17 cellular contexts compared by ENCODE assay signal in the genomic region with DNA sequence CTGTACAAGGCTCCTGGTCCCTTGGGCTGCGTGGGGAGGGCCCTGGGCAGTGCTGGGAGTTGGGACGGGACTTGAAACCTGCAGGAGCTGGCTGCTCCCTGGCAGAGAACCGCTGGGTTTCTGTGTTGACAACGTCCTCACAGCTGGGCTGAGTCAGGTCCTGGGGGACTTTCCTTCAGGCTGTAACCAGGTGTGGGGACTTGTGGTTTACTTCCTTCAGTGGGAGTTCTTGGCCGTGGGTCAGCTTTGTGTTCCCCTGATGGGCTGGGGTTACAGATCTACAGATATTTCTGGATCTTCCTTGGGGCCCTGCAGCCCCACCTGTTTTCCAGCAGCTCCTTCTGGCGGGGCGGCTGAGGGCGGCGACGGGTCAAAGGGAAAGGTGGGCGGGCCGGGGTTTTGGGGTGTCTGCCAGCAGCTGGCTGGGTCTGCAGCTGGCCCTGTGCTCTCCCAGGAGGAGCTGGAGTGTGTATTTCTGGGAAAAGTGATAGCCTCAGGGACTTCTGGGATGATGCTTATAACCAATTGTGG. TPM values are rescaled to one million over a fixed set of nuclear protein-coding genes. Genes with fewer than 3 reads are reported as not detected.
DNase-seq lines count a peak whose midpoint lies in the region; ATAC-seq and TF ChIP-seq lines count a peak whose summit lies in the region.
"Had no signal": no experiment of that assay in that cellular context is flagged by ENCODE, and none has a peak within 500 bp of the region (broad histone marks: within the 10 kb centered on the region; RNA-seq: fewer than 3 reads in every experiment).

No MANE protein-coding gene starts in this region.

- no peak overlapping the region for H3K4me3 Mint-ChIP-seq in activated B cell treated with CpG ODN at 0.5 μM for 24 hours
- H3K4me3 Mint-ChIP-seq in type B pancreatic cell, result no peak overlapping the region
- H3K4me3 Mint-ChIP-seq: stimulated activated naive CD8-positive, alpha-beta T cell treated with anti-CD3 and anti-CD28 coated beads, Interleukin-15, Interleukin-2, amounts not matched to agents 100 ng/mL and 50 ng/mL, for 24 hours; T-helper 1 cell treated with Interleukin-12 subunit alpha and Interleukin-12 subunit beta and Interleukin-4 antibody, amounts not matched to agents 30 μg/mL and 1 μg/mL, for 36 hours had no signal

- TF ChIP-seq CTCF in right atrium auricular region (IDR thresholded peaks at IDR 0.05) (no peak), activated B cell treated with CpG ODN at 0.5 μM for 24 hours (IDR thresholded peaks at IDR 0.05) (no peak), type B pancreatic cell (conservative IDR thresholded peaks at IDR 0.05) (no peak)

- no peaks in the 10 kb centered on the region for H3K9me3 Mint-ChIP-seq in activated B cell treated with CpG ODN at 0.5 μM for 24 hours
- peaks cover 5% of the 10 kb centered on the region for H3K9me3 Mint-ChIP-seq in type B pancreatic cell
- H3K9me3 Mint-ChIP-seq: stimulated activated naive CD8-positive, alpha-beta T cell treated with anti-CD3 and anti-CD28 coated beads, Interleukin-15, Interleukin-2, amounts not matched to agents 100 ng/mL and 50 ng/mL, for 24 hours had no signal

- POLR2A ChIA-PET in activated B cell treated with CpG ODN at 0.5 μM for 24 hours (lab: Charles Lee), result no interaction called here

- H3K27me3 ChIP-seq in right atrium auricular region, result no peaks in the 10 kb centered on the region
- H3K27me3 ChIP-seq: brain microvascular endothelial cell had no signal

- ATAC-seq in Right ventricle myocardium superior (ENCODE audit: poor library complexity) (no peak), activated B cell treated with CpG ODN at 0.5 μM for 24 hours (ENCODE audit: low read depth) (no peak), left colon (no peak), GM21619 (IDR thresholded peaks at IDR 0.05; ENCODE audit: unreplicated experiment) (no peak)

- H3K4me3 ChIP-seq in right atrium auricular region, result no peak overlapping the region

- CTCF ChIA-PET in activated B cell treated with CpG ODN at 0.5 μM for 24 hours (lab: Charles Lee), result interaction anchor here (0.9 kb wide), 1 partner anchor 34 kb away, joined by 3 read pairs; no protein-coding TSS in a partner anchor

- H3K4me1 Mint-ChIP-seq in activated B cell treated with CpG ODN at 0.5 μM for 24 hours (peaks cover 55% of the 10 kb centered on the region), type B pancreatic cell (ENCODE audit: unreplicated experiment) (peaks cover 31% of the 10 kb centered on the region)

- peak overlapping the region; percentile 41 for H3K27ac Mint-ChIP-seq in activated B cell treated with CpG ODN at 0.5 μM for 24 hours
- peak overlapping the region; percentile 48 for H3K27ac Mint-ChIP-seq in type B pancreatic cell
- H3K27ac Mint-ChIP-seq: activated T-helper 2 cell treated with anti-CD3 and anti-CD28 coated beads, Interferon-gamma antibody, Interleukin-2, Interleukin-4, amounts not matched to agents 10 μg/mL and 5 μg/mL and 100 μg/mL, durations not matched to agents 14 hours and 24 hours and 36 hours; progenitor cell of endocrine pancreas; stimulated activated naive CD8-positive, alpha-beta T cell treated with anti-CD3 and anti-CD28 coated beads, Interleukin-15, Interleukin-2, amounts not matched to agents 100 ng/mL and 50 ng/mL, for 24 hours; T-helper 1 cell treated with Interleukin-12 subunit alpha and Interleukin-12 subunit beta and Interleukin-4 antibody, amounts not matched to agents 30 μg/mL and 1 μg/mL, for 36 hours had no signal

- peaks cover 0 to 44% of the 10 kb centered on the region in 2 donors for H3K4me1 ChIP-seq in right atrium auricular region

- DNase-seq in right atrium auricular region (ENCODE audit: low spot score) (no peak), Right ventricle myocardium superior (no peak), activated B cell treated with CpG ODN at 0.5 μM for 24 hours (no peak), left colon (peak; percentile 46 to 59), type B pancreatic cell (ENCODE audit: extremely low spot score, unreplicated experiment) (no peak), RKO (ENCODE audit: low spot score) (no peak), erythroblast (lab: John Stamatoyannopoulos, UW) (no peak)
- DNase-seq: activated CD4-positive, alpha-beta T cell treated with anti-CD3 and anti-CD28 coated beads, Interleukin-2, amount 50 U/mL, for 1 hour; brain microvascular endothelial cell; mesenchymal stem cell; NCI-H1694 treated with DMSO at 0.1 percent for 48 hours; stimulated activated CD4-positive, alpha-beta T cell treated with anti-CD3 and anti-CD28 coated beads, Interleukin-4, amount 100 ng/mL, for 24 hours had no signal

- H3K36me3 ChIP-seq in right atrium auricular region, result no peaks in the 10 kb centered on the region
- H3K36me3 ChIP-seq: brain microvascular endothelial cell had no signal

- H3K27me3 Mint-ChIP-seq in activated B cell treated with CpG ODN at 0.5 μM for 24 hours (no peaks in the 10 kb centered on the region), type B pancreatic cell (no peaks in the 10 kb centered on the region)
- H3K27me3 Mint-ChIP-seq: progenitor cell of endocrine pancreas; stimulated activated naive CD8-positive, alpha-beta T cell treated with anti-CD3 and anti-CD28 coated beads, Interleukin-15, Interleukin-2, amounts not matched to agents 100 ng/mL and 50 ng/mL, for 24 hours had no signal

- no peak for TF ChIP-seq POLR2A in erythroblast (IDR thresholded peaks at IDR 0.05; ENCODE audit: low read length)

- peak overlapping the region; percentile 40 to 45 for H3K27ac ChIP-seq in right atrium auricular region
- H3K27ac ChIP-seq: brain microvascular endothelial cell had no signal

- intact Hi-C loops in Right ventricle myocardium superior (cut with DNase I) (no loop called here), activated B cell treated with CpG ODN at 0.5 μM for 24 hours (cut with micrococcal nuclease) (no loop called here), left colon (cut with DNase I, micrococcal nuclease) (no loop called here)

- H3K9me3 ChIP-seq in right atrium auricular region, result peaks cover 0 to 8% of the 10 kb centered on the region in 2 donors

- H3K36me3 Mint-ChIP-seq in activated B cell treated with CpG ODN at 0.5 μM for 24 hours (ENCODE audit: low read depth) (peaks cover 7% of the 10 kb centered on the region), type B pancreatic cell (peaks cover 5% of the 10 kb centered on the region)

RNA-seq across cellular contexts. Expression of gene ST14, which starts 18.9 kb away (rescaled TPM):
- total RNA-seq in right atrium auricular region, result 1 to 10 TPM in 1 of 2 donors, under 1 TPM in 1; 0.85 to 6.0 TPM
- 1.8 TPM for total RNA-seq in Right ventricle myocardium superior
- total RNA-seq in activated B cell treated with CpG ODN at 0.5 μM for 24 hours, result 22.6 and 23.9 TPM in 2 replicates
- 100 to 1,000 TPM; 499 to 535 TPM for total RNA-seq in left colon
- 71.7 and 170 TPM in 2 replicates for total RNA-seq in type B pancreatic cell (ENCODE audit: low replicate concordance)

Comparison
In these comparisons a context has a peak if more than half of its experiments do, and no peak if none do; other contexts are left out.
1. DNase-seq: peak in left colon (2 of 2); none in right atrium auricular region (single experiment), Right ventricle myocardium superior (single experiment), activated B cell treated with CpG ODN at 0.5 μM for 24 hours (single experiment), type B pancreatic cell (single experiment), RKO (single experiment) and erythroblast (0 of 2).